In the genomic region with DNA sequence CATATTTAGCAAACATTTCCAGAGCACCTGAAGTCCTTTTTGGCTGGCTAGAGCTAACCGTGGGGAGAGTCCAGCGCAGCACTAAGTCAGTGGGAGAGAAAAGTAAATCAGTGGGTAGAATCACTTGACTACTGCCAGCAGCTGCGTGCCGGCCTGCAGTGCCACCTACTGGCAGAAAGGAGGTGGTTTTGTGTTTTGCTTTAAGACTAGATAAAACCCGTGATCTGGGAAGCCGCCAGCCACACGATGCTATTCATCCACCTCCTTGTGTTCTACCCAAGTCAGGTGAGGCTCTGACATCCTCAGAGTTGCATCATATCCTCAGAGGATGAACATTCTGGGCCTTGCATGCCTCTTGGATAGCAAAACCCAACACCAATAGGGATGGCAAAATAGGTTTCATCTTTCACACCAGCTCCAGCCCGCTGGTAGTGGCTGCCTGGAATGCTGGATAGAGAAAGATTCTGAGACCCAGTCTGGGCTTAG, we compare ENCODE assay signal across 8 cellular contexts. TPM values are rescaled to one million over a fixed set of nuclear protein-coding genes. Genes with fewer than 3 reads are reported as not detected.
A peak's percentile ranks its signal among the peaks of the same experiment; 100 is the strongest.
DNase-seq lines count a peak whose midpoint lies in the region; ATAC-seq, FAIRE-seq and TF ChIP-seq lines count a peak whose summit lies in the region.

No MANE protein-coding gene starts in this region.

- no peaks in the 10 kb centered on the region for H3K27me3 ChIP-seq in A673 (replicated peaks; ENCODE audit: insufficient read depth, low read depth, low read length, poor library complexity)

- H3K9me3 Mint-ChIP-seq in central memory CD8-positive, alpha-beta T cell, result no peaks in the 10 kb centered on the region

- POLR2A ChIA-PET in A673 (lab: Charles Lee; ENCODE audit: low non-redundant PET), result no interaction called here

- FAIRE-seq in GM19239 (lab: Jason Lieb, UNC), result peak; percentile 95

- peaks cover 8% of the 10 kb centered on the region for H3K27me3 Mint-ChIP-seq in central memory CD8-positive, alpha-beta T cell

- H3K36me3 Mint-ChIP-seq in central memory CD8-positive, alpha-beta T cell (ENCODE audit: insufficient read depth), result peaks cover 2% of the 10 kb centered on the region

- peak; percentile 64 for ATAC-seq in central memory CD8-positive, alpha-beta T cell (replicated peaks; ENCODE audit: extremely low read depth, poor library complexity, severe bottlenecking)
- ATAC-seq in left colon (peak; percentile 85), HG02938 (IDR thresholded peaks at IDR 0.05; ENCODE audit: unreplicated experiment) (no peak)

- CTCF ChIA-PET in A673 (lab: Charles Lee), result interaction anchor here (0.6 to 2.2 kb wide), 2 partner anchors 47 to 59 kb away, joined by 5 to 26 read pairs; no protein-coding TSS in a partner anchor

- H3K27ac ChIP-seq in A673 (ENCODE audit: low read depth, low read length, poor library complexity, severe bottlenecking), result no peak overlapping the region

- peak; percentile 90 for TF ChIP-seq CTCF in A673 (conservative IDR thresholded peaks at IDR 0.05; ENCODE audit: low read depth, low read length)

- H3K36me3 ChIP-seq in A673 (ENCODE audit: insufficient read depth, low read length, poor library complexity, severe bottlenecking), result no peaks in the 10 kb centered on the region

- peak; percentile 83 for DNase-seq in A673 (ENCODE audit: low spot score)
- DNase-seq in GM19239 (ENCODE audit: insufficient read length, low spot score), result peak; percentile 58
- DNase-seq in NCI-H2196 treated with DMSO at 0.1 percent for 48 hours (lab: John Stamatoyannopoulos, UW; ENCODE audit: unreplicated experiment), result peak; percentile 67
- peak; percentile 44 to 56 (median 51) for DNase-seq in activated CD4-positive, CD25-positive, alpha-beta regulatory T cell (lab: John Stamatoyannopoulos, UW)
- peak; percentile 47 to 57 for DNase-seq in central memory CD8-positive, alpha-beta T cell (ENCODE audit: low spot score in 2 of 2)
- DNase-seq in left colon, result peak; percentile 62 to 82
- peak; percentile 78 to 79 for DNase-seq in stimulated activated CD4-positive, alpha-beta T cell treated with anti-CD3 and anti-CD28 coated beads, Interleukin-2, amount 100 ng/mL, for 24 hours

- BruUV-seq in A673 (replicated peaks; lab: Mats Ljungman, UMichigan), result no TSS peak

- no peak overlapping the region for H3K4me3 Mint-ChIP-seq in central memory CD8-positive, alpha-beta T cell

- H3K27ac Mint-ChIP-seq in central memory CD8-positive, alpha-beta T cell (ENCODE audit: low read depth), result no peak overlapping the region

- no peaks in the 10 kb centered on the region for H3K9me3 ChIP-seq in A673 (ENCODE audit: low read depth, low read length, poor library complexity, severe bottlenecking)

- intact Hi-C loops in A673 (cut with micrococcal nuclease; ENCODE audit: unreplicated experiment), result no loop called here
- intact Hi-C loops in left colon (cut with DNase I, micrococcal nuclease), result loop anchor here (1.0 to 10.0 kb wide), 2 partner anchors 47 to 49 kb away; no protein-coding TSS in a partner anchor

- no peaks in the 10 kb centered on the region for H3K4me1 ChIP-seq in A673 (ENCODE audit: insufficient read depth, low read length, poor library complexity, severe bottlenecking)

- no peak overlapping the region for H3K4me3 ChIP-seq in A673 (ENCODE audit: low read depth, low read length, poor library complexity, severe bottlenecking)

- H3K4me1 Mint-ChIP-seq in central memory CD8-positive, alpha-beta T cell, result peaks cover 7% of the 10 kb centered on the region

RNA-seq across cellular contexts. Expression of a gene that starts 14.1 kb away (rescaled TPM):
- total RNA-seq in A673 (2021) (0.77 and 1.3 TPM in 2 replicates), left colon (1 to 10 TPM; 1.3 to 1.9 TPM)

RNA-seq across cellular contexts. Expression of a gene that starts 18.3 kb away (rescaled TPM):
- total RNA-seq in A673 (2021) (not detected in 2 replicates), left colon (not detected)

RNA-seq across cellular contexts. Expression of a gene that starts 37.6 kb away (rescaled TPM):
- not detected in 2 replicates for total RNA-seq in A673 (2021)
- under 1 TPM in 1 of 2 donors, not detected in 1; 0.06 TPM for total RNA-seq in left colon
